In genomic region chr1:24080131-24080530, GRCh38 we compare ENCODE assay signal across 24 cellular contexts. TPM values are rescaled to one million over a fixed set of nuclear protein-coding genes. Genes with fewer than 3 reads are reported as not detected.
"Had no signal": no experiment of that assay in that cellular context is flagged by ENCODE, and none has a peak within 500 bp of the region (broad histone marks: within the 10 kb centered on the region; RNA-seq: fewer than 3 reads in every experiment).

No MANE protein-coding gene starts in this region.

- H3K9me3 ChIP-seq: adrenal gland, breast epithelium, Peyer's patch had no signal

- DNase-seq: activated CD4-positive, alpha-beta T cell treated with anti-CD3 and anti-CD28 coated beads for 4 hours; activated CD8-positive, alpha-beta memory T cell treated with anti-CD3 and anti-CD28 coated beads, Interleukin-2, amount 50 U/mL, for 4 hours; activated CD8-positive, alpha-beta T cell treated with anti-CD3 and anti-CD28 coated beads for 36 hours; activated naive CD4-positive, alpha-beta T cell treated with anti-CD3 and anti-CD28 coated beads, Interleukin-2, amount 50 U/mL, for 16 hours; activated naive CD8-positive, alpha-beta T cell treated with anti-CD3 and anti-CD28 coated beads, Interleukin-2, amount 10 ng/mL, durations not matched to agents 7 days and 5 days; activated T-cell treated with anti-CD3 and anti-CD28 coated beads, Interleukin-2, amount 50 U/mL, for 72 hours; adrenal gland; anterior cingulate cortex; Kasumi-1; KBM-7; NCI-H1048; NCI-H1930; NCI-H2171 treated with DMSO at 0.1 percent for 48 hours; NCI-H226; NCI-H526; NCI-H82; OCI-M1; Peyer's patch; SHP77 treated with DMSO at 0.1 percent for 48 hours had no signal

- H3K27me3 ChIP-seq: adrenal gland, breast epithelium, Peyer's patch had no signal

- H3K4me1 ChIP-seq: adrenal gland, breast epithelium, Peyer's patch had no signal

- H3K36me3 ChIP-seq: adrenal gland, breast epithelium, Peyer's patch had no signal

- H3K27ac ChIP-seq: adrenal gland, breast epithelium, Peyer's patch, RWPE1 had no signal

- H3K4me3 ChIP-seq: adrenal gland, breast epithelium, Peyer's patch had no signal

- ATAC-seq: activated CD4-positive, CD25-positive, alpha-beta regulatory T cell treated with anti-CD3 and anti-CD28 coated beads, Interleukin-2, amount 50 U/mL, for 24 hours; activated CD8-positive, alpha-beta T cell treated with anti-CD3 and anti-CD28 coated beads for 36 hours; activated T-cell treated with anti-CD3 and anti-CD28 coated beads, Interleukin-2, amount 50 U/mL, for 72 hours had no signal

RNA-seq across cellular contexts. Expression of gene MYOM3, which starts 31.8 kb away (rescaled TPM):
- total RNA-seq: activated CD8-positive, alpha-beta T cell treated with anti-CD3 and anti-CD28 coated beads for 36 hours; activated naive CD8-positive, alpha-beta T cell treated with anti-CD3 and anti-CD28 coated beads, Interleukin-2, amount 10 ng/mL, durations not matched to agents 7 days and 5 days; activated T-cell treated with anti-CD3 and anti-CD28 coated beads, Interleukin-2, amount 50 U/mL, for 72 hours; activated T-helper 2 cell treated with anti-CD3 and anti-CD28 coated beads, Interferon-gamma antibody, Interleukin-2, Interleukin-4, amounts not matched to agents 10 μg/mL and 5 μg/mL and 100 μg/mL, durations not matched to agents 14 hours and 24 hours and 36 hours; SK-MEL-5 had no signal
